In the genomic region with DNA sequence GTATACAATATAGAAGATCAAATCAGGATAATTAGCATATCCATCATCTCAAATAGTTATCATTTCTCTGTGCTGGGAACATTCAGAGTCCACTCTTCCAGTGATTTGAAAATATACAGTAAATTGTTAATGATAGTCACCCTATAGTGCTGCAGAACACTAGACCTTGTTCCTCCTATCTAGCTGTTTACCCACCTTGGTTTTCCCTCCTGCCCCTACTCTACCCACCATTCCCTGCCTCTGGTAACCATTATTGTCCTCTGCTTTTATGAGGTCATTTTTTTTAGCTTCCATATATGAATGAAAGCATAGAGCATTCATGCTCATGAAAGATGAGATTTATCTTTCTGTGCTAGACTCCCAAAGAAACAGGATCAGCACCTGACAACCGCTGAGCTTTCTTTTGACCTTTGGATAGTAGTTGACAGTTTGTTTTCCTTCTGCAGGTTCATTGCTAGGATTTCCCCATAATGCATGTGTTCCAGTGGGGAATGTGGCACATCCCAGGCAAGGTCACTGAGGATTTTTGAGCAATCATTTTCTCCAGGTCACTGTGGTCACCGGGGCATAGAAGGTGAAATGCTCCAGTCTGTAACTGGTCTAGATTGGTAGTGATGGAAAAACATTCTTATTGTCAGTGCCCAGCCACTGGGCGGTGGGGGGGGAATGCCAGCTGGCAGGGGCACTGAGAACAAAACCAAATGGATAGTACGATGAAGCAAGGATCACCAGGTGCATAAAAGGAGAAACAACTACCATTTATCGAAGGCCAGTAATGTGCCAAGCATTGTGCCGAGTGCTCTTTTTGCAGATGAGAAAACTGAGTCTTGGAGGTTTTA, we compare ENCODE assay signal across 19 cellular contexts. TPM values are rescaled to one million over a fixed set of nuclear protein-coding genes. Genes with fewer than 3 reads are reported as not detected.
A peak's percentile ranks its signal among the peaks of the same experiment; 100 is the strongest.
DNase-seq lines count a peak whose midpoint lies in the region; ATAC-seq, FAIRE-seq and TF ChIP-seq lines count a peak whose summit lies in the region.
"Had no signal": no experiment of that assay in that cellular context is flagged by ENCODE, and none has a peak within 500 bp of the region (broad histone marks: within the 10 kb centered on the region; RNA-seq: fewer than 3 reads in every experiment).

No MANE protein-coding gene starts in this region.

- H3K27ac Mint-ChIP-seq in CD14-positive monocyte (no peak overlapping the region), nephron progenitor cell (no peak overlapping the region)
- no peak overlapping the region for H3K27ac Mint-ChIP-seq in activated CD4-positive, alpha-beta memory T cell treated with anti-CD3 and anti-CD28 coated beads for 36 hours
- H3K27ac Mint-ChIP-seq: activated T-helper 2 cell treated with anti-CD3 and anti-CD28 coated beads, Interferon-gamma antibody, Interleukin-2, Interleukin-4, amounts not matched to agents 10 μg/mL and 5 μg/mL and 100 μg/mL, durations not matched to agents 14 hours and 24 hours and 36 hours; stimulated activated memory B cell treated with anti-CD40 and anti-IgM and Interleukin-4, amounts not matched to agents 10 μg/mL and 1 μg/mL and 100 μg/mL, for 72 hours; T-helper 2 cell treated with Interferon-gamma antibody and Interleukin-4, amounts not matched to agents 5 μg/mL and 100 μg/mL, for 36 hours had no signal

- POLR2A ChIA-PET in activated CD4-positive, alpha-beta memory T cell treated with anti-CD3 and anti-CD28 coated beads for 36 hours (lab: Charles Lee), result no interaction called here

- peaks cover 0 to 7% (median 0%) of the 10 kb centered on the region in 3 donors for H3K27me3 Mint-ChIP-seq in CD14-positive monocyte (ENCODE audit: low read depth in 3 of 3)
- H3K27me3 Mint-ChIP-seq in nephron progenitor cell (ENCODE audit: low read depth, poor library complexity), result peaks cover 7% of the 10 kb centered on the region
- peaks cover 8% of the 10 kb centered on the region for H3K27me3 Mint-ChIP-seq in activated CD4-positive, alpha-beta memory T cell treated with anti-CD3 and anti-CD28 coated beads for 36 hours
- H3K27me3 Mint-ChIP-seq: stimulated activated memory B cell treated with anti-CD40 and anti-IgM and Interleukin-4, amounts not matched to agents 10 μg/mL and 1 μg/mL and 100 μg/mL, for 72 hours had no signal

- no peak for FAIRE-seq in RCC 7860 (lab: Jason Lieb, UNC)
- FAIRE-seq: bronchial epithelial cell, frontal cortex had no signal

- H3K9me3 Mint-ChIP-seq in CD14-positive monocyte, result no peaks in the 10 kb centered on the region
- peaks cover 7% of the 10 kb centered on the region for H3K9me3 Mint-ChIP-seq in nephron progenitor cell
- H3K9me3 Mint-ChIP-seq in activated CD4-positive, alpha-beta memory T cell treated with anti-CD3 and anti-CD28 coated beads for 36 hours, result no peaks in the 10 kb centered on the region
- H3K9me3 Mint-ChIP-seq: activated T-helper 2 cell treated with anti-CD3 and anti-CD28 coated beads, Interferon-gamma antibody, Interleukin-2, Interleukin-4, amounts not matched to agents 10 μg/mL and 5 μg/mL and 100 μg/mL, durations not matched to agents 14 hours and 24 hours and 36 hours; IgD-negative memory B cell; T-helper 2 cell treated with Interferon-gamma antibody and Interleukin-4, amounts not matched to agents 5 μg/mL and 100 μg/mL, for 36 hours had no signal

- TF ChIP-seq CTCF in CD14-positive monocyte (IDR thresholded peaks at IDR 0.05) (peak; percentile 62), nephron progenitor cell (IDR thresholded peaks at IDR 0.05) (peak; percentile 11)

- peaks cover 5% of the 10 kb centered on the region for H3K4me1 Mint-ChIP-seq in CD14-positive monocyte
- peaks cover 6% of the 10 kb centered on the region for H3K4me1 Mint-ChIP-seq in nephron progenitor cell
- H3K4me1 Mint-ChIP-seq in activated CD4-positive, alpha-beta memory T cell treated with anti-CD3 and anti-CD28 coated beads for 36 hours (ENCODE audit: low read depth), result peaks cover 3% of the 10 kb centered on the region
- H3K4me1 Mint-ChIP-seq: stimulated activated memory B cell treated with anti-CD40 and anti-IgM and Interleukin-4, amounts not matched to agents 10 μg/mL and 1 μg/mL and 100 μg/mL, for 72 hours had no signal

- CTCF ChIA-PET in activated CD4-positive, alpha-beta memory T cell treated with anti-CD3 and anti-CD28 coated beads for 36 hours (lab: Charles Lee), result interaction anchor here (0.5 to 15.0 kb wide), 46 partner anchors 8 to 556 kb away, joined by 3 to 233 read pairs (median 4); a partner anchor contains a TSS

- no peak for DNase-seq in CD14-positive monocyte (ENCODE audit: low spot score)
- no peak for DNase-seq in nephron progenitor cell
- no peak for DNase-seq in activated CD4-positive, alpha-beta memory T cell treated with anti-CD3 and anti-CD28 coated beads for 36 hours
- no peak for DNase-seq in RCC 7860 (ENCODE audit: low spot score)
- DNase-seq: NCI-H1048, NCI-H510A had no signal

- H3K36me3 Mint-ChIP-seq in CD14-positive monocyte (no peaks in the 10 kb centered on the region), nephron progenitor cell (ENCODE audit: low read depth) (peaks cover 6% of the 10 kb centered on the region)
- no peaks in the 10 kb centered on the region for H3K36me3 Mint-ChIP-seq in activated CD4-positive, alpha-beta memory T cell treated with anti-CD3 and anti-CD28 coated beads for 36 hours
- H3K36me3 Mint-ChIP-seq: IgD-negative memory B cell; stimulated activated memory B cell treated with anti-CD40 and anti-IgM and Interleukin-4, amounts not matched to agents 10 μg/mL and 1 μg/mL and 100 μg/mL, for 72 hours had no signal

- H3K4me3 Mint-ChIP-seq in CD14-positive monocyte (no peak overlapping the region), nephron progenitor cell (no peak overlapping the region)
- H3K4me3 Mint-ChIP-seq in activated CD4-positive, alpha-beta memory T cell treated with anti-CD3 and anti-CD28 coated beads for 36 hours, result no peak overlapping the region
- H3K4me3 Mint-ChIP-seq: IgD-negative memory B cell; stimulated activated memory B cell treated with anti-CD40 and anti-IgM and Interleukin-4, amounts not matched to agents 10 μg/mL and 1 μg/mL and 100 μg/mL, for 72 hours; T-helper 2 cell treated with Interferon-gamma antibody and Interleukin-4, amounts not matched to agents 5 μg/mL and 100 μg/mL, for 36 hours had no signal

- intact Hi-C loops in CD14-positive monocyte (cut with micrococcal nuclease), result no loop called here
- intact Hi-C loops in activated CD4-positive, alpha-beta memory T cell treated with anti-CD3 and anti-CD28 coated beads for 36 hours (cut with micrococcal nuclease), result no loop called here

- ATAC-seq in HG02885 (IDR thresholded peaks at IDR 0.05; ENCODE audit: poor library complexity, unreplicated experiment) (peak; percentile 11), GM18498 (IDR thresholded peaks at IDR 0.05; ENCODE audit: unreplicated experiment) (no peak), GM21619 (IDR thresholded peaks at IDR 0.05; ENCODE audit: unreplicated experiment) (no peak)

- H3K27ac ChIP-seq in angular gyrus (ENCODE audit: low read depth, low read length), result peak overlapping the region; percentile 17
- H3K27ac ChIP-seq: right atrium auricular region, SJCRH30, tibial artery had no signal

RNA-seq across cellular contexts. Expression of a gene that starts 33.6 kb away (rescaled TPM):
- polyA plus RNA-seq in CD14-positive monocyte, result under 1 TPM in 1 of 2 donors, not detected in 1; 0.02 TPM
- total RNA-seq in activated CD4-positive, alpha-beta memory T cell treated with anti-CD3 and anti-CD28 coated beads for 36 hours, result under 1 TPM; 0.07 to 0.17 TPM
- total RNA-seq: activated T-helper 2 cell treated with anti-CD3 and anti-CD28 coated beads, Interferon-gamma antibody, Interleukin-2, Interleukin-4, amounts not matched to agents 10 μg/mL and 5 μg/mL and 100 μg/mL, durations not matched to agents 14 hours and 24 hours and 36 hours; bronchial epithelial cell; right atrium auricular region had no signal
